In genomic region chr3:14141602-14142315, GRCh38 we compare ENCODE assay signal across 11 cellular contexts. TPM values are rescaled to one million over a fixed set of nuclear protein-coding genes. Genes with fewer than 3 reads are reported as not detected.
DNase-seq lines count a peak whose midpoint lies in the region; ATAC-seq and TF ChIP-seq lines count a peak whose summit lies in the region.
"Had no signal": no experiment of that assay in that cellular context is flagged by ENCODE, and none has a peak within 500 bp of the region (broad histone marks: within the 10 kb centered on the region; RNA-seq: fewer than 3 reads in every experiment).

No MANE protein-coding gene starts in this region.

- no peaks in the 10 kb centered on the region for H3K9me3 ChIP-seq in transverse colon
- H3K9me3 ChIP-seq in colonic mucosa: no peaks in the 10 kb centered on the region

- H3K36me3 ChIP-seq in transverse colon (peaks cover 0 to 12% (median 2%) of the 10 kb centered on the region in 4 donors), colonic mucosa (peaks cover 4% of the 10 kb centered on the region)

- no peaks in the 10 kb centered on the region for H3K27me3 Mint-ChIP-seq in activated CD8-positive, alpha-beta memory T cell treated with anti-CD3 and anti-CD28 coated beads, Interleukin-2, amount 10 ng/mL, durations not matched to agents 7 days and 5 days
- no peaks in the 10 kb centered on the region for H3K27me3 Mint-ChIP-seq in chondrocyte (ENCODE audit: low read depth)
- no peaks in the 10 kb centered on the region for H3K27me3 Mint-ChIP-seq in memory B cell

- no peak for TF ChIP-seq POLR2A in transverse colon (IDR thresholded peaks at IDR 0.05)

- intact Hi-C loops in transverse colon (cut with DNase I; ENCODE audit: low total_unique reads): no loop called here
- intact Hi-C loops in colonic mucosa (cut with DNase I): no loop called here

- no peak for ATAC-seq in activated CD8-positive, alpha-beta memory T cell treated with anti-CD3 and anti-CD28 coated beads, Interleukin-2, amount 10 ng/mL, durations not matched to agents 7 days and 5 days
- no peak for ATAC-seq in memory B cell (ENCODE audit: low read depth)
- ATAC-seq: GM23338 had no signal

- H3K36me3 Mint-ChIP-seq in activated CD8-positive, alpha-beta memory T cell treated with anti-CD3 and anti-CD28 coated beads, Interleukin-2, amount 10 ng/mL, durations not matched to agents 7 days and 5 days: peaks cover 7% of the 10 kb centered on the region
- H3K36me3 Mint-ChIP-seq in chondrocyte (ENCODE audit: low read depth) (peaks cover 15% of the 10 kb centered on the region), memory B cell (peaks cover 25% of the 10 kb centered on the region)

- peaks cover 3 to 48% (median 28%) of the 10 kb centered on the region in 4 donors for H3K4me1 ChIP-seq in transverse colon
- H3K4me1 ChIP-seq in colonic mucosa: peaks cover 11% of the 10 kb centered on the region

- H3K27ac ChIP-seq in transverse colon (peak overlapping the region; percentile 82 to 91 (median 89)), colonic mucosa (no peak overlapping the region)

- peaks cover 31% of the 10 kb centered on the region for H3K4me1 Mint-ChIP-seq in activated CD8-positive, alpha-beta memory T cell treated with anti-CD3 and anti-CD28 coated beads, Interleukin-2, amount 10 ng/mL, durations not matched to agents 7 days and 5 days
- peaks cover 63% of the 10 kb centered on the region for H3K4me1 Mint-ChIP-seq in chondrocyte (ENCODE audit: low read depth)
- peaks cover 14% of the 10 kb centered on the region for H3K4me1 Mint-ChIP-seq in memory B cell

- H3K27me3 ChIP-seq in transverse colon (no peaks in the 10 kb centered on the region), colonic mucosa (no peaks in the 10 kb centered on the region)

- H3K4me3 ChIP-seq in transverse colon: no peak overlapping the region
- no peak overlapping the region for H3K4me3 ChIP-seq in colonic mucosa
- H3K4me3 ChIP-seq: GM23338 had no signal

- TF ChIP-seq CTCF in chondrocyte (IDR thresholded peaks at IDR 0.05) (no peak), transverse colon (IDR thresholded peaks at IDR 0.05) (no peak), colonic mucosa (IDR thresholded peaks at IDR 0.05) (no peak)

- WGBS in transverse colon (ENCODE audit: low coverage in 1 of 2), 2 donors: 91% methylated on average over 18 of the region's 19 CpGs; no CpG with 5 or more reads in 1 of the 2 donors

- CTCF ChIA-PET in activated CD8-positive, alpha-beta memory T cell treated with anti-CD3 and anti-CD28 coated beads, Interleukin-2, amount 10 ng/mL, durations not matched to agents 7 days and 5 days (lab: Charles Lee): interaction anchor here (0.7 to 1.5 kb wide), 3 partner anchors 17 to 120 kb away, joined by 3 to 4 read pairs (median 4); partner anchors contain the start of genes CHCHD4 and TMEM43

- no peak overlapping the region for H3K9ac ChIP-seq in colonic mucosa (ENCODE audit: low read depth in 2 of 2, low read length in 2 of 2)

- H3K27ac Mint-ChIP-seq in activated CD8-positive, alpha-beta memory T cell treated with anti-CD3 and anti-CD28 coated beads, Interleukin-2, amount 10 ng/mL, durations not matched to agents 7 days and 5 days: peak overlapping the region; percentile 85
- H3K27ac Mint-ChIP-seq in chondrocyte (ENCODE audit: unreplicated experiment) (peak overlapping the region; percentile 99), memory B cell (peak overlapping the region; percentile 97)
- H3K27ac Mint-ChIP-seq: GM23338 had no signal

- no peak for DNase-seq in activated CD8-positive, alpha-beta memory T cell treated with anti-CD3 and anti-CD28 coated beads, Interleukin-2, amount 10 ng/mL, durations not matched to agents 7 days and 5 days
- DNase-seq in activated CD8-positive, alpha-beta memory T cell treated with anti-CD3 and anti-CD28 coated beads for 24 hours: no peak
- DNase-seq in chondrocyte (ENCODE audit: low spot score) (peak; percentile 84), memory B cell (ENCODE audit: low spot score in 2 of 2) (no peak), transverse colon (no peak), colonic mucosa (no peak), C1 segment of cervical spinal cord (lab: John Stamatoyannopoulos, UW) (no peak)
- DNase-seq in stimulated activated CD4-positive, alpha-beta T cell treated with anti-CD3 and anti-CD28 coated beads, Interleukin-1b, Interleukin-23, amount 100 ng/mL, for 48 hours: no peak
- DNase-seq: NCI-H1930, retina had no signal

- in situ Hi-C loops in transverse colon (cut with MboI; ENCODE audit: low pct_ligation_motif_present in 1 of 4, low pct_unique_long_range_greater_than_20kb in 1 of 4, low sequenced_read_pairs in 3 of 4): no loop called here

- TF ChIP-seq EP300 in transverse colon (IDR thresholded peaks at IDR 0.05; ENCODE audit: low read depth): no peak

- H3K4me3 Mint-ChIP-seq in activated CD8-positive, alpha-beta memory T cell treated with anti-CD3 and anti-CD28 coated beads, Interleukin-2, amount 10 ng/mL, durations not matched to agents 7 days and 5 days: no peak overlapping the region
- H3K4me3 Mint-ChIP-seq in chondrocyte (ENCODE audit: unreplicated experiment) (no peak overlapping the region), memory B cell (no peak overlapping the region)
- H3K4me3 Mint-ChIP-seq: GM23338 had no signal

- no peaks in the 10 kb centered on the region for H3K9me3 Mint-ChIP-seq in activated CD8-positive, alpha-beta memory T cell treated with anti-CD3 and anti-CD28 coated beads, Interleukin-2, amount 10 ng/mL, durations not matched to agents 7 days and 5 days (ENCODE audit: low read depth)
- H3K9me3 Mint-ChIP-seq in chondrocyte (ENCODE audit: low read depth) (no peaks in the 10 kb centered on the region), memory B cell (no peaks in the 10 kb centered on the region)
- H3K9me3 Mint-ChIP-seq: GM23338 had no signal

RNA-seq across cellular contexts. Expression of gene TMEM43, which starts 16.9 kb away (rescaled TPM):
- total RNA-seq in activated CD8-positive, alpha-beta memory T cell treated with anti-CD3 and anti-CD28 coated beads, Interleukin-2, amount 10 ng/mL, durations not matched to agents 7 days and 5 days: 10 to 100 TPM; 27.6 to 31.8 TPM
- total RNA-seq in chondrocyte (83.4 to 89.1 TPM (median 84.9 TPM) in 3 replicates), transverse colon (100 to 1,000 TPM in 1 of 4 donors, 10 to 100 TPM in 3; 30.8 to 128 (median 48.5) TPM), colonic mucosa (10 to 100 TPM; 25.4 to 31.1 TPM)

RNA-seq across cellular contexts. Expression of gene CHCHD4, which starts 17.1 kb away (rescaled TPM):
- total RNA-seq in activated CD8-positive, alpha-beta memory T cell treated with anti-CD3 and anti-CD28 coated beads, Interleukin-2, amount 10 ng/mL, durations not matched to agents 7 days and 5 days: 10 to 100 TPM; 15.2 to 19.7 TPM
- total RNA-seq in chondrocyte (6.1 to 8.1 TPM (median 7.2 TPM) in 3 replicates), transverse colon (10 to 100 TPM in 2 of 4 donors, 1 to 10 TPM in 1, under 1 TPM in 1; 0.80 to 22.1 (median 13.5) TPM), colonic mucosa (10 to 100 TPM; 14.5 to 25.4 TPM)

RNA-seq across cellular contexts. Expression of gene XPC, which starts 36.6 kb away (rescaled TPM):
- total RNA-seq in activated CD8-positive, alpha-beta memory T cell treated with anti-CD3 and anti-CD28 coated beads, Interleukin-2, amount 10 ng/mL, durations not matched to agents 7 days and 5 days: 10 to 100 TPM; 36.0 to 39.5 TPM
- total RNA-seq in chondrocyte (24.9 to 35.9 TPM (median 26.8 TPM) in 3 replicates), transverse colon (100 to 1,000 TPM in 1 of 4 donors, 10 to 100 TPM in 3; 30.7 to 287 (median 46.6) TPM), colonic mucosa (10 to 100 TPM; 14.7 to 23.3 TPM)

RNA-seq across cellular contexts. Expression of gene LSM3, which starts 36.9 kb away (rescaled TPM):
- 10 to 100 TPM; 16.5 to 18.9 TPM for total RNA-seq in activated CD8-positive, alpha-beta memory T cell treated with anti-CD3 and anti-CD28 coated beads, Interleukin-2, amount 10 ng/mL, durations not matched to agents 7 days and 5 days
- 8.1 to 12.8 TPM (median 8.4 TPM) in 3 replicates for total RNA-seq in chondrocyte
- total RNA-seq in transverse colon: 1 to 10 TPM; 5.6 to 9.6 (median 8.0) TPM
- 10 to 100 TPM; 12.4 to 16.4 TPM for total RNA-seq in colonic mucosa
